20 cellular contexts compared by ENCODE assay signal in genomic region chr5:143416411-143416810, GRCh38. TPM values are rescaled to one million over a fixed set of nuclear protein-coding genes. Genes with fewer than 3 reads are reported as not detected.
DNase-seq lines count a peak whose midpoint lies in the region; ATAC-seq, FAIRE-seq and TF ChIP-seq lines count a peak whose summit lies in the region.
"Had no signal": no experiment of that assay in that cellular context is flagged by ENCODE, and none has a peak within 500 bp of the region (broad histone marks: within the 10 kb centered on the region; RNA-seq: fewer than 3 reads in every experiment).

No MANE protein-coding gene starts in this region.

- H3K4me3 ChIP-seq in HepG2 (replicated peaks in 1 of 3; ENCODE audit: insufficient read depth in 1 of 3, low read depth in 2 of 3, low read length in 3 of 3) = no peak overlapping the region
- no peak overlapping the region for H3K4me3 ChIP-seq in right lobe of liver
- H3K4me3 ChIP-seq in Karpas-422 (ENCODE audit: low read length) = peak overlapping the region; percentile 49
- no peak overlapping the region for H3K4me3 ChIP-seq in transverse colon

- ATAC-seq in HepG2 (no peak), right lobe of liver (no peak), HG02970 (IDR thresholded peaks at IDR 0.05; ENCODE audit: low FRiP score, unreplicated experiment) (no peak)

- no peak for TF ChIP-seq CTCF in HepG2 (CRISPR knock-in tag; IDR thresholded peaks at IDR 0.05)
- TF ChIP-seq CTCF in right lobe of liver (IDR thresholded peaks at IDR 0.05) = no peak
- TF ChIP-seq CTCF in VCaP (conservative IDR thresholded peaks at IDR 0.05) = no peak
- TF ChIP-seq CTCF in transverse colon (IDR thresholded peaks at IDR 0.05) = no peak

- H3K4me1 ChIP-seq in HepG2 (ENCODE audit: insufficient read depth, low read length) = peaks cover 31% of the 10 kb centered on the region
- peaks cover 0 to 48% (median 14%) of the 10 kb centered on the region in 4 donors for H3K4me1 ChIP-seq in right lobe of liver
- peaks cover 98% of the 10 kb centered on the region for H3K4me1 ChIP-seq in Karpas-422 (ENCODE audit: low read length)
- peaks cover 0 to 26% (median 8%) of the 10 kb centered on the region in 4 donors for H3K4me1 ChIP-seq in transverse colon
- H3K4me1 ChIP-seq: BE2C had no signal

- TF ChIP-seq EP300 in HepG2 (IDR thresholded peaks at IDR 0.05; ENCODE audit: low read depth in 2 of 2, low read length in 2 of 2) (no peak), HepG2 (CRISPR knock-in tag; IDR thresholded peaks at IDR 0.05; ENCODE audit: borderline replicate concordance) (no peak), transverse colon (IDR thresholded peaks at IDR 0.05; ENCODE audit: low read depth) (no peak)

- H3K4me2 ChIP-seq in HepG2 (ENCODE audit: low read depth, low read length) = peak overlapping the region; percentile 16
- H3K4me2 ChIP-seq in Karpas-422 (ENCODE audit: low read depth, low read length, poor library complexity, severe bottlenecking) = peak overlapping the region; percentile 84

- no peak for TF ChIP-seq RAD21 in HepG2 (CRISPR knock-in tag; IDR thresholded peaks at IDR 0.05)

- H3K27ac ChIP-seq in HepG2 (ENCODE audit: extremely low read length, insufficient read depth, low read length) = no peak overlapping the region
- peak overlapping the region in 1 of 3 donors; percentile 69 for H3K27ac ChIP-seq in right lobe of liver
- peak overlapping the region; percentile 98 for H3K27ac ChIP-seq in Karpas-422 (ENCODE audit: low read length)
- peak overlapping the region; percentile 73; the same call in 1 of the 2 replicates for H3K27ac ChIP-seq in VCaP
- no peak overlapping the region for H3K27ac ChIP-seq in transverse colon

- H3K27me3 ChIP-seq in HepG2 (ENCODE audit: control insufficient read depth in 1 of 2, insufficient read depth in 2 of 2, low read length in 2 of 2) (no peaks in the 10 kb centered on the region), right lobe of liver (no peaks in the 10 kb centered on the region), Karpas-422 (ENCODE audit: low read length) (no peaks in the 10 kb centered on the region), transverse colon (peaks cover 37% of the 10 kb centered on the region)

- POLR2A ChIA-PET in HepG2 (lab: Yijun Ruan, JAX) = no interaction called here

- CTCF ChIA-PET in HepG2 (lab: Yijun Ruan, JAX; ENCODE audit: low intra/inter-chr PET ratio, low total read pairs) = no interaction called here

- TF ChIP-seq POLR2A in HepG2 (IDR thresholded peaks at IDR 0.05; ENCODE audit: insufficient read depth in 1 of 2, low read depth in 2 of 2, low read length in 2 of 2) = no peak
- TF ChIP-seq POLR2A in right lobe of liver (IDR thresholded peaks at IDR 0.05) = no peak
- TF ChIP-seq POLR2A in transverse colon (IDR thresholded peaks at IDR 0.05) = no peak

- intact Hi-C loops in HepG2 (cut with micrococcal nuclease; ENCODE audit: unreplicated experiment) = no loop called here
- intact Hi-C loops in right lobe of liver (cut with DNase I) = no loop called here
- intact Hi-C loops in transverse colon (cut with DNase I; ENCODE audit: low total_unique reads) = no loop called here

- H3K36me3 ChIP-seq in HepG2 (replicated peaks in 1 of 2; ENCODE audit: control insufficient read depth in 1 of 2, insufficient read depth in 2 of 2, low read length in 2 of 2) (no peaks in the 10 kb centered on the region), right lobe of liver (no peaks in the 10 kb centered on the region), Karpas-422 (ENCODE audit: insufficient read depth, low read length) (no peaks in the 10 kb centered on the region), transverse colon (no peaks in the 10 kb centered on the region)
- H3K36me3 ChIP-seq: BE2C had no signal

- no peaks in the 10 kb centered on the region for H3K9me2 ChIP-seq in Karpas-422 (replicated peaks; ENCODE audit: insufficient read depth, low read length)

- in situ Hi-C loops in HepG2 (cut with HindIII; ENCODE audit: extremely low pct_ligation_motif_present, low pct_unique_long_range_greater_than_20kb) = no loop called here
- in situ Hi-C loops in transverse colon (cut with MboI; ENCODE audit: low pct_ligation_motif_present in 1 of 4, low pct_unique_long_range_greater_than_20kb in 1 of 4, low sequenced_read_pairs in 3 of 4) = loop anchor here in 2 of 4 donors (25.0 kb wide), 2 partner anchors 404 to 746 kb away; partner anchors contain the start of genes KCTD16 (in 1 of the 2) and YIPF5 (in 1 of the 2)

- FAIRE-seq in HepG2 (lab: Jason Lieb, UNC) = no peak
- FAIRE-seq: A204.1 had no signal

- H3K79me2 ChIP-seq in HepG2 (ENCODE audit: insufficient read depth, low read length) (no peaks in the 10 kb centered on the region), Karpas-422 (ENCODE audit: low read length) (peaks cover 98% of the 10 kb centered on the region)

- H3K9ac ChIP-seq in HepG2 (ENCODE audit: insufficient read depth, low read depth, low read length) = no peak overlapping the region
- peak overlapping the region; percentile 51 for H3K9ac ChIP-seq in Karpas-422 (ENCODE audit: low read length)

- H4K20me1 ChIP-seq in HepG2 (ENCODE audit: insufficient read depth, low read length) = no peaks in the 10 kb centered on the region
- no peaks in the 10 kb centered on the region for H4K20me1 ChIP-seq in Karpas-422 (ENCODE audit: insufficient read depth, low read depth, low read length)

- H2AFZ ChIP-seq in HepG2 (ENCODE audit: low read length) (no peak overlapping the region), Karpas-422 (ENCODE audit: low read length) (no peak overlapping the region)

- no peaks in the 10 kb centered on the region for H3K9me3 ChIP-seq in HepG2 (ENCODE audit: low read length)
- no peaks in the 10 kb centered on the region for H3K9me3 ChIP-seq in right lobe of liver
- no peaks in the 10 kb centered on the region for H3K9me3 ChIP-seq in Karpas-422 (ENCODE audit: low read length)
- H3K9me3 ChIP-seq in transverse colon = no peaks in the 10 kb centered on the region
- H3K9me3 ChIP-seq: BE2C had no signal

- no TSS peak for BruUV-seq in HepG2 (replicated peaks; lab: Mats Ljungman, UMichigan)

- DNase-seq in HepG2 (ENCODE audit: low spot score) = no peak
- DNase-seq in right lobe of liver = no peak
- no peak for DNase-seq in Karpas-422
- no peak for DNase-seq in transverse colon
- DNase-seq in stimulated activated CD4-positive, alpha-beta T cell treated with anti-CD3 and anti-CD28 coated beads, Interleukin-4, amount 100 ng/mL, for 1 hour = no peak
- no peak for DNase-seq in AG08395 (ENCODE audit: low spot score)
- DNase-seq: BE2C; DND-41; MV-4-11; NCI-H1105 treated with DMSO at 0.1 percent for 48 hours; NCI-H2029 treated with DMSO at 0.1 percent for 48 hours; NCI-H345; NCI-H524; NCI-H774; NK-92 treated with Interleukin-12 subunit alpha and Interleukin-12 subunit beta, amount 100 ng/mL, for 24 hours; Right ventricle myocardium superior had no signal

TF ChIP-seq in HepG2, 621 proteins besides CTCF, POLR2A, EP300 and RAD21:
- peak in 1 of 2 experiments; percentile 49; a peak in 1 of 4 replicates for TF ChIP-seq ATF4 (CRISPR knock-in tag; IDR thresholded peaks at IDR 0.05)
- TF ChIP-seq EEA1 (CRISPR knock-in tag; IDR thresholded peaks at IDR 0.05; ENCODE audit: borderline replicate concordance) = no peak
- TF ChIP-seq ZNF33B (CRISPR knock-in tag; IDR thresholded peaks at IDR 0.05) = no peak
- no peak for TF ChIP-seq FOSL2 (CRISPR knock-in tag; IDR thresholded peaks at IDR 0.05)
- no peak for TF ChIP-seq FOXA3 (CRISPR knock-in tag; IDR thresholded peaks at IDR 0.05)
- no peak for TF ChIP-seq ZNF547 (CRISPR knock-in tag; IDR thresholded peaks at IDR 0.05)
- TF ChIP-seq THAP8 (CRISPR knock-in tag; IDR thresholded peaks at IDR 0.05; ENCODE audit: borderline replicate concordance) = no peak
- TF ChIP-seq AKAP8 (CRISPR knock-in tag; IDR thresholded peaks at IDR 0.05) = no peak

RNA-seq across cellular contexts. Expression of gene NR3C1, which starts 12.9 kb away (rescaled TPM):
- total RNA-seq in HepG2 (2016; rRNA removed; fragmentation: Illumina TruSeq; extraction: Trizol) (24.3 and 30.0 TPM in 2 replicates), right lobe of liver (10 to 100 TPM; 27.3 to 60.1 (median 47.2) TPM), transverse colon (10 to 100 TPM in 3 of 4 donors, 1 to 10 TPM in 1; 8.4 to 37.7 (median 30.3) TPM)
- 34.6 and 40.8 TPM in 2 replicates for total RNA-seq in HepG2 (2016; cell fraction: cytosol; rRNA removed; fragmentation: Illumina TruSeq; extraction: Trizol; ENCODE audit: low read depth)
- 27.6 and 29.7 TPM in 2 replicates for total RNA-seq in HepG2 (2016; cell fraction: insoluble cytoplasmic fraction; rRNA removed; fragmentation: Illumina TruSeq; extraction: Trizol)
- total RNA-seq in HepG2 (2016; cell fraction: membrane; rRNA removed; fragmentation: Illumina TruSeq; extraction: Trizol) = 42.6 and 43.8 TPM in 2 replicates
- 41.0 and 41.5 TPM in 2 replicates for total RNA-seq in HepG2 (2016; cell fraction: nucleus; rRNA removed; fragmentation: Illumina TruSeq; extraction: Trizol)
- 8.9 and 10.0 TPM in 2 replicates for polyA plus RNA-seq in HepG2 (2011; rRNA removed)
- 4.5 and 7.8 TPM in 2 replicates for polyA plus RNA-seq in HepG2 (2011; cell fraction: cytosol; rRNA removed)
- 4.7 and 5.3 TPM in 2 replicates for polyA plus RNA-seq in HepG2 (2011; cell fraction: nucleus; rRNA removed)
- polyA plus RNA-seq in HepG2 (2012) = 17.8 and 19.1 TPM in 2 replicates
- polyA plus RNA-seq in HepG2 (2016; cell fraction: cytosol; fragmentation: Illumina TruSeq; extraction: Trizol; ENCODE audit: low read depth) = 0.48 and 0.52 TPM in 2 replicates
- 14.7 and 15.8 TPM in 2 replicates for polyA plus RNA-seq in HepG2 (2016; cell fraction: insoluble cytoplasmic fraction; fragmentation: Illumina TruSeq; extraction: Trizol; ENCODE audit: low read depth)
- polyA plus RNA-seq in HepG2 (2016; cell fraction: membrane; fragmentation: Illumina TruSeq; extraction: Trizol; ENCODE audit: low read depth) = 3.1 and 3.3 TPM in 2 replicates
- polyA plus RNA-seq in HepG2 (2016; cell fraction: nucleus; fragmentation: Illumina TruSeq; extraction: Trizol; ENCODE audit: insufficient read depth, low read depth) = 11.1 and 11.7 TPM in 2 replicates
- polyA minus RNA-seq in HepG2 (2011; rRNA and poly(A)+ RNA removed; ENCODE audit: low replicate concordance) = 13.6 and 58.6 TPM in 2 replicates
- polyA minus RNA-seq in HepG2 (2011; cell fraction: cytosol; rRNA and poly(A)+ RNA removed) = 18.9 and 21.2 TPM in 2 replicates
- 45.3 and 61.3 TPM in 2 replicates for polyA minus RNA-seq in HepG2 (2011; cell fraction: nucleus; rRNA and poly(A)+ RNA removed)
- total RNA-seq in Karpas-422 (2014; rRNA removed; shearing (Covaris generic); ENCODE audit: low replicate concordance) = 189 and 364 TPM in 2 replicates
- total RNA-seq: G401 had no signal

Comparison
In these comparisons a context has a peak if more than half of its experiments do, and no peak if none do; other contexts are left out.
1. H3K27ac ChIP-seq: peak in Karpas-422 (single experiment) and VCaP (single experiment); none in HepG2 (single experiment) and transverse colon (0 of 4).